ENCODE assay signal across 8 cellular contexts in the genomic region with DNA sequence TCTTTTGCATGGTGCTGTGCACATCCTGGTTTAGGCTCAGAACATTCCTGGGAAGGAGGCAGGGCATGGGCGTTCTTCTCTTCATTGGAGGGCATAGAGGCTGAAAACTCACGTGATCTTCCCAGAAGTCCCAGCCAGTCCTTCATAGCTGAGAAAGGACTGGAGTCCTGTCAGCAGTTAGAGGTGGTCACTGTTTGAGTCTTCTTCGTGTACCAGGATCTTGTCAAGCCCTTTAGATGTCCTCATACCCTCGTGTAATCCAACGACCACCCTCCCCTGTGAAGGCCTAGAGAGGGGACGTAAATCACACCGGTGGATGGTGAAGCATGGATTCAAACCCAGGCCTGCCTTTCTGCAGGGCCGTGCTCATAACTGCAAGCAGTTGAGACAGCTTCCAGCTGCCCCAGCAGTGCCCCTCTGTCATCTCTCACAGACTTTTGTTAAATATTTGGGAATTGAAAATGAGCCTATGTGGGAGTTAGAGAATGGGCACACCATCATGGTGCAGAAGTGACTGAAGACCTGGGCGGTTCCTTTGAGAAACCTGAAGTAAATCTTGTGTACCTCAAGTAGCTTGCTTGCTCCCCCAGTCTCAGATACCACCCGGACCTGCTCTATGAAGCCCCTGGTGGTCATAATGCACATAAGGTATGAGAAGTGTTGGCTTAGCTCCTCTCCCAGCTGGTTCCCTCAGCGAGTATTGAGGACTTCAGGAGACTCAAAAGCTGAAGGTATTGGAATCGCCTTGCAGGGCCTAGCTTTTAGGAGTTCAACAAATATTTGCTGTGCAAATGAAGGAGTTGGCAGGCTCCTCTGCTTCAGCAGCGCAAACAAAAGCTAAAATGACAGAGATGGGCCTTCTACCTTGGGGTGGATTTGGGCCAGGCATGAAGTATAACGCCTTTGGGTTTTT. TPM values are rescaled to one million over a fixed set of nuclear protein-coding genes. Genes with fewer than 3 reads are reported as not detected.
DNase-seq lines count a peak whose midpoint lies in the region; ATAC-seq and TF ChIP-seq lines count a peak whose summit lies in the region.

No MANE protein-coding gene starts in this region.

- peak overlapping the region in 2 of 4 donors; percentile 78 to 82 for H3K27ac ChIP-seq in gastrocnemius medialis

- no peaks in the 10 kb centered on the region for H3K9me3 ChIP-seq in gastrocnemius medialis

- TF ChIP-seq POLR2A in gastrocnemius medialis (IDR thresholded peaks at IDR 0.05): no peak

- TF ChIP-seq CTCF in AG09309 (IDR thresholded peaks at IDR 0.05; ENCODE audit: control insufficient read depth, insufficient read depth, low read depth, low read length, missing control alignments) (peak; percentile 47), fibroblast of the aortic adventitia (IDR thresholded peaks at IDR 0.05; ENCODE audit: insufficient read depth, low read length) (peak; percentile 28), gastrocnemius medialis (IDR thresholded peaks at IDR 0.05 in 4 of 5, conservative IDR thresholded peaks at IDR 0.05 in 1 of 5) (peak in 3 of 5 experiments; percentile 20 to 32 (median 23))

- no peak overlapping the region for H3K4me3 ChIP-seq in AG09309 (ENCODE audit: control insufficient read depth, low read depth, low read length)
- H3K4me3 ChIP-seq in fibroblast of the aortic adventitia (ENCODE audit: low read depth, low read length): peak overlapping the region; percentile 66
- peak overlapping the region; percentile 60 to 79 (median 65) for H3K4me3 ChIP-seq in gastrocnemius medialis

- intact Hi-C loops in gastrocnemius medialis (cut with DNase I; ENCODE audit: low total_unique reads): loop anchor here (2.0 kb wide), 1 partner anchor 61 kb away; no protein-coding TSS in a partner anchor

- no peak for DNase-seq in AG09309 (ENCODE audit: low read depth)
- DNase-seq in GM19238 (ENCODE audit: insufficient read length, low spot score): peak; percentile 21
- peak; percentile 45 for DNase-seq in NCI-H510A treated with DMSO at 0.1 percent for 48 hours (lab: John Stamatoyannopoulos, UW)
- peak; percentile 29 for DNase-seq in activated T-cell treated with anti-CD3 and anti-CD28 coated beads for 24 hours (ENCODE audit: low read depth)
- DNase-seq in fibroblast of the aortic adventitia (ENCODE audit: low read depth): no peak
- DNase-seq in gastrocnemius medialis: no peak
- DNase-seq in A172 (ENCODE audit: low spot score): no peak

- no peak for ATAC-seq in gastrocnemius medialis
- ATAC-seq in GM19324 (IDR thresholded peaks at IDR 0.05; ENCODE audit: low FRiP score, unreplicated experiment): no peak

- peaks cover 0 to 5% of the 10 kb centered on the region in 2 donors for H3K4me1 ChIP-seq in gastrocnemius medialis

- in situ Hi-C loops in gastrocnemius medialis (cut with MboI; ENCODE audit: low sequenced_read_pairs in 4 of 4): no loop called here

- H3K36me3 ChIP-seq in gastrocnemius medialis: no peaks in the 10 kb centered on the region

- peaks cover 7 to 31% (median 8%) of the 10 kb centered on the region in 3 donors for H3K27me3 ChIP-seq in gastrocnemius medialis

RNA-seq across cellular contexts. Expression of gene CMTM8, which starts 1.4 kb away (rescaled TPM):
- total RNA-seq in fibroblast of the aortic adventitia (ENCODE audit: low replicate concordance) (1.1 TPM in 1 of 2 replicates, not detected in the other), gastrocnemius medialis (1 to 10 TPM; 1.4 to 4.1 (median 2.9) TPM)
- total RNA-seq in A172 (2014; rRNA removed; shearing (Covaris generic)): 3.4 and 3.5 TPM in 2 replicates

Comparison
In these comparisons a context has a peak if more than half of its experiments do, and no peak if none do; other contexts are left out.
1. DNase-seq: peak in GM19238 (single experiment), NCI-H510A treated with DMSO at 0.1 percent for 48 hours (single experiment) and activated T-cell treated with anti-CD3 and anti-CD28 coated beads for 24 hours (single experiment); none in AG09309 (single experiment), fibroblast of the aortic adventitia (single experiment), gastrocnemius medialis (0 of 2) and A172 (single experiment).
2. Peak in every context shown above with its lines, with median percentiles within 50 percentile points of each other: CTCF ChIP-seq.